31 cellular contexts compared by ENCODE assay signal in the genomic region with DNA sequence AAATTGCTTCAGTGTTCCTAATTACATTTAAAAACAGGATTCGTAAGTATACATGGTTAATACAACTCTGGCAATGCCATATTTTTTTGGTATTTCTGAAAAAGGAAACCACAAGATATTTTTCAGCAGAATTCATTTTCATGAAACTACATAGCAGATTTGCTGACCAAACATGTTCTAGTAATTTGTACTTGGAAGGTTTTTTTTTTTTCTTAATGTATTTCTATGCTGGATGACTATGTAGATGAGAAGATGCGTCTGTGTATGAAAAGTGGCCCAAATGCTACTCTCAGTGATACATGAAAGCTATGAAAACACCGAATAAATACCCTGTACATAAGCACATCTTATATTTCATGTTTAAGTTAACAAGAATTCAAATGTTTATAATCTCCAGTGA.
"Had no signal": no experiment of that assay in that cellular context is flagged by ENCODE, and none has a peak within 500 bp of the region (broad histone marks: within the 10 kb centered on the region; RNA-seq: fewer than 3 reads in every experiment).

No MANE protein-coding gene starts in this region.

- FAIRE-seq: RCC 7860 had no signal

- H3K9me2 ChIP-seq: SK-N-SH had no signal

- H2AFZ ChIP-seq: PC-9 had no signal

- H3K4me2 ChIP-seq: PC-9, SK-N-SH had no signal

- ATAC-seq: Panc1, Right ventricle myocardium inferior had no signal

- H3K4me3 ChIP-seq: MG63, PC-9, SJCRH30 had no signal

- H3K27ac ChIP-seq: PC-9, RWPE1, SJCRH30 had no signal

- H3K9ac ChIP-seq: SK-N-SH had no signal

- H3K4me1 ChIP-seq: SJCRH30 had no signal

- DNase-seq: Kasumi-1, KBM-7, MG63, MV-4-11, NCI-H1092, NCI-H1105, NCI-H1417 treated with DMSO at 0.1 percent for 48 hours, NCI-H1436 treated with DMSO at 0.1 percent for 48 hours, NCI-H1694 treated with DMSO at 0.1 percent for 48 hours, NCI-H187 treated with DMSO at 0.1 percent for 48 hours, NCI-H2029, NCI-H2081, NCI-H226, NCI-H446 treated with DMSO at 0.1 percent for 48 hours, NCI-H510A, NCI-H524, NCI-H526, NCI-H69, NCI-H748 treated with DMSO at 0.1 percent for 48 hours, NCI-H82, PC-9, SHP77, SIG-M5, SJCRH30, SK-N-SH, SW 1271, T-helper 1 cell had no signal

- H3K9me3 ChIP-seq: MG63, SJCRH30, SK-N-SH had no signal

- H3K36me3 ChIP-seq: MG63, SJCRH30 had no signal

- H3K27me3 ChIP-seq: MG63, SJCRH30 had no signal
